ENCODE assay signal across 12 cellular contexts in genomic region chr14:51442513-51443175, GRCh38.
DNase-seq lines count a peak whose midpoint lies in the region; ATAC-seq, FAIRE-seq and TF ChIP-seq lines count a peak whose summit lies in the region.
"Had no signal": no experiment of that assay in that cellular context is flagged by ENCODE, and none has a peak within 500 bp of the region (broad histone marks: within the 10 kb centered on the region; RNA-seq: fewer than 3 reads in every experiment).

No MANE protein-coding gene starts in this region.

- H3K9me3 Mint-ChIP-seq in nephron, result no peaks in the 10 kb centered on the region

- DNase-seq in Caki2 (ENCODE audit: low read depth) (peak; percentile 67), RCC 7860 (ENCODE audit: low spot score) (peak; percentile 83), epithelial cell of prostate (ENCODE audit: low read depth, low spot score) (peak; percentile 73), OCI-M2 (lab: John Stamatoyannopoulos, UW; ENCODE audit: unreplicated experiment) (no peak), NOMO-1 treated with dmso at 0.1 percent for 144 hours (lab: John Stamatoyannopoulos, UW; ENCODE audit: unreplicated experiment) (no peak), left colon (no peak)
- DNase-seq: activated gamma-delta T cell treated with Interleukin-2 at 50 U/mL for 16 hours; NCI-H1417; stimulated activated CD4-positive, alpha-beta T cell treated with anti-CD3 and anti-CD28 coated beads, Interleukin-1b, Interleukin-23, amount 100 ng/mL, for 48 hours had no signal

- peak overlapping the region; percentile 96 for H3K27ac ChIP-seq in epithelial cell of prostate

- ATAC-seq in HG03439 (IDR thresholded peaks at IDR 0.05; ENCODE audit: unreplicated experiment) (no peak), left colon (no peak)

- H3K27me3 Mint-ChIP-seq in nephron (ENCODE audit: low read depth), result peaks cover 7% of the 10 kb centered on the region

- peak overlapping the region; percentile 4 to 62 (median 28) for H3K27ac Mint-ChIP-seq in nephron

- no peak for TF ChIP-seq CTCF in nephron (IDR thresholded peaks at IDR 0.05; ENCODE audit: unreplicated experiment in 3 of 3)

- H3K4me3 Mint-ChIP-seq in nephron, result no peak overlapping the region

- no peaks in the 10 kb centered on the region for H3K36me3 Mint-ChIP-seq in nephron (ENCODE audit: low read depth)

- peaks cover 32% of the 10 kb centered on the region for H3K4me1 Mint-ChIP-seq in nephron

- in situ Hi-C loops in Caki2 (cut with HindIII; ENCODE audit: low pct_unique_long_range_greater_than_20kb, low sequenced_read_pairs), result no loop called here

- intact Hi-C loops in left colon (cut with DNase I, micrococcal nuclease), result no loop called here

- FAIRE-seq in RCC 7860 (lab: Jason Lieb, UNC), result peak; percentile 91
- FAIRE-seq: GM18507 had no signal

Comparison
In these comparisons a context has a peak if more than half of its experiments do, and no peak if none do; other contexts are left out.
1. DNase-seq: peak in Caki2 (single experiment), RCC 7860 (single experiment) and epithelial cell of prostate (single experiment); none in OCI-M2 (single experiment), NOMO-1 treated with dmso at 0.1 percent for 144 hours (single experiment) and left colon (0 of 2).